ENCODE assay signal across 1 cellular context in genomic region chr1:154988053-154988954, GRCh38.
A peak's percentile ranks its signal among the peaks of the same experiment; 100 is the strongest.
TF ChIP-seq lines count a peak whose summit lies in the region.

No MANE protein-coding gene starts in this region.

TF ChIP-seq in HEK293, 187 proteins besides CTCF, POLR2A, EP300 and RAD21 (continued from another document):
- TF ChIP-seq PRDM10 (tag by site-specific recombination; IDR thresholded peaks at IDR 0.05) = peak; percentile 42; the same call in 1 of the 2 replicates
